Comparison of ENCODE assay signal across 27 cellular contexts in the genomic region with DNA sequence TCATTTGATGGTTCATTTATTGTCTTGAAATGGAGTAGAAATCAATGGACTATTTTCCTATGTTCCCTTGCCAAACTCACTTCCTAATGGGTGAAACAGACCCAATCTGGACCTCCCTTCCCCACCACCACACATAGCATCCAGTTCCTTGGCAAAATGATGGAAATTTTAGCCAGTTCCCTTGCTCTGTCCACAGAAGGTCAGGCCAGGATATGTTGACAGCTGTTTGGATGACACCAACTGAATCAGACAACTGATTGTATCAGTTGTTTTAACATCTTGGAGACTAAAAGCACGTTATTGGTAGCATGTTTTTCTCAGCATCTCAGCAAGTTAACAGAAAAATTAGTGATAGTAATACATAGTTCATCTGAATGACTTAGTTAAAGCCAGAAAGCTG.
"Had no signal": no experiment of that assay in that cellular context is flagged by ENCODE, and none has a peak within 500 bp of the region (broad histone marks: within the 10 kb centered on the region; RNA-seq: fewer than 3 reads in every experiment).

No MANE protein-coding gene starts in this region.

- DNase-seq: activated CD4-positive, alpha-beta T cell treated with anti-CD3 and anti-CD28 coated beads for 4 hours; activated CD8-positive, alpha-beta memory T cell treated with anti-CD3 and anti-CD28 coated beads, Interleukin-2, amount 50 U/mL, for 4 hours; activated CD8-positive, alpha-beta T cell treated with anti-CD3 and anti-CD28 coated beads for 36 hours; activated gamma-delta T cell treated with Interleukin-2 at 50 U/mL for 16 hours; activated naive CD4-positive, alpha-beta T cell treated with anti-CD3 and anti-CD28 coated beads, Interleukin-2, amount 50 U/mL, for 16 hours; activated naive CD8-positive, alpha-beta T cell treated with anti-CD3 and anti-CD28 coated beads, Interleukin-2, amount 10 ng/mL, durations not matched to agents 7 days and 5 days; activated T-cell treated with anti-CD3 and anti-CD28 coated beads, Interleukin-2, amount 50 U/mL, for 72 hours; adrenal gland; aorta; body of pancreas; central memory CD4-positive, alpha-beta T cell; KG1; MG63; MV-4-11; NCI-H1092 treated with DMSO at 0.1 percent for 48 hours; NCI-H1417 treated with DMSO at 0.1 percent for 48 hours; NCI-H187; NCI-H2081 treated with DMSO at 0.1 percent for 48 hours; NCI-H446; NCI-H524; PC-3; SHP77 treated with DMSO at 0.1 percent for 48 hours; SW 1271 had no signal

- H3K4me3 Mint-ChIP-seq: activated CD8-positive, alpha-beta T cell treated with anti-CD3 and anti-CD28 coated beads for 36 hours; activated naive CD8-positive, alpha-beta T cell treated with anti-CD3 and anti-CD28 coated beads, Interleukin-2, amount 10 ng/mL, durations not matched to agents 7 days and 5 days; activated T-cell treated with anti-CD3 and anti-CD28 coated beads, Interleukin-2, amount 50 U/mL, for 72 hours; T-helper 2 cell treated with Interferon-gamma antibody and Interleukin-4, amounts not matched to agents 5 μg/mL and 100 μg/mL, for 36 hours had no signal

- H3K4me1 ChIP-seq: adrenal gland, body of pancreas had no signal

- H3K4me1 Mint-ChIP-seq: activated naive CD8-positive, alpha-beta T cell treated with anti-CD3 and anti-CD28 coated beads, Interleukin-2, amount 10 ng/mL, durations not matched to agents 7 days and 5 days had no signal

- H3K27ac ChIP-seq: adrenal gland, body of pancreas, SK-N-MC had no signal

- H3K4me3 ChIP-seq: adrenal gland, body of pancreas, MG63, SK-N-MC had no signal

- H3K9me3 ChIP-seq: adrenal gland, body of pancreas, MG63 had no signal

- H3K36me3 ChIP-seq: adrenal gland, MG63 had no signal

- H3K27me3 Mint-ChIP-seq: activated naive CD8-positive, alpha-beta T cell treated with anti-CD3 and anti-CD28 coated beads, Interleukin-2, amount 10 ng/mL, durations not matched to agents 7 days and 5 days had no signal

- H3K36me3 Mint-ChIP-seq: activated naive CD8-positive, alpha-beta T cell treated with anti-CD3 and anti-CD28 coated beads, Interleukin-2, amount 10 ng/mL, durations not matched to agents 7 days and 5 days had no signal

- H3K27me3 ChIP-seq: adrenal gland, body of pancreas, MG63 had no signal

- ATAC-seq: activated CD4-positive, CD25-positive, alpha-beta regulatory T cell treated with anti-CD3 and anti-CD28 coated beads, Interleukin-2, amount 50 U/mL, for 24 hours; activated CD8-positive, alpha-beta T cell treated with anti-CD3 and anti-CD28 coated beads for 36 hours; activated T-cell treated with anti-CD3 and anti-CD28 coated beads, Interleukin-2, amount 50 U/mL, for 72 hours; body of pancreas; PC-3 had no signal

- H3K27ac Mint-ChIP-seq: activated CD8-positive, alpha-beta T cell treated with anti-CD3 and anti-CD28 coated beads for 36 hours; activated naive CD8-positive, alpha-beta T cell treated with anti-CD3 and anti-CD28 coated beads, Interleukin-2, amount 10 ng/mL, durations not matched to agents 7 days and 5 days; activated T-cell treated with anti-CD3 and anti-CD28 coated beads, Interleukin-2, amount 50 U/mL, for 72 hours; activated T-helper 2 cell treated with anti-CD3 and anti-CD28 coated beads, Interferon-gamma antibody, Interleukin-2, Interleukin-4, amounts not matched to agents 10 μg/mL and 5 μg/mL and 100 μg/mL, durations not matched to agents 14 hours and 24 hours and 36 hours; T-helper 2 cell treated with Interferon-gamma antibody and Interleukin-4, amounts not matched to agents 5 μg/mL and 100 μg/mL, for 36 hours had no signal

- H3K9me3 Mint-ChIP-seq: activated CD8-positive, alpha-beta T cell treated with anti-CD3 and anti-CD28 coated beads for 36 hours; activated naive CD8-positive, alpha-beta T cell treated with anti-CD3 and anti-CD28 coated beads, Interleukin-2, amount 10 ng/mL, durations not matched to agents 7 days and 5 days; activated T-cell treated with anti-CD3 and anti-CD28 coated beads, Interleukin-2, amount 50 U/mL, for 72 hours; activated T-helper 2 cell treated with anti-CD3 and anti-CD28 coated beads, Interferon-gamma antibody, Interleukin-2, Interleukin-4, amounts not matched to agents 10 μg/mL and 5 μg/mL and 100 μg/mL, durations not matched to agents 14 hours and 24 hours and 36 hours; T-helper 2 cell treated with Interferon-gamma antibody and Interleukin-4, amounts not matched to agents 5 μg/mL and 100 μg/mL, for 36 hours had no signal
